Comparison of ENCODE assay signal across 8 cellular contexts in genomic region chr6:79234150-79235022, GRCh38.
DNase-seq lines count a peak whose midpoint lies in the region; ATAC-seq and TF ChIP-seq lines count a peak whose summit lies in the region.

HMGN3 (minus strand) TSS chr6:79234682.

- DNase-seq in AML-193 (lab: John Stamatoyannopoulos, UW) = peak; percentile 98 to 99
- DNase-seq in NCI-H510A (lab: John Stamatoyannopoulos, UW) = peak; percentile 83
- DNase-seq in activated CD4-positive, alpha-beta T cell treated with anti-CD3 and anti-CD28 coated beads for 4 hours = peak; percentile 89 to 91
- DNase-seq in kidney glomerular epithelial cell (lab: John Stamatoyannopoulos, UW) = peak; percentile 85
- DNase-seq in stimulated activated CD4-positive, alpha-beta T cell treated with anti-CD3 and anti-CD28 coated beads, Interleukin-1b, Interleukin-23, amount 100 ng/mL, for 1 hour (ENCODE audit: low read depth in 2 of 2) = peak; percentile 72 to 74

- peak within 1 kb of the TSS; percentile 35 for H3K27ac ChIP-seq in cingulate gyrus (ENCODE audit: low read depth, low read length)

- TF ChIP-seq POLR2A in GM19099 (IDR thresholded peaks at IDR 0.05; ENCODE audit: extremely low read depth, insufficient read length, low read depth) = peak; percentile 90

- ATAC-seq in HG03432 (IDR thresholded peaks at IDR 0.05; ENCODE audit: unreplicated experiment) = peak; percentile 93

Comparison
In these comparisons a context has a peak if more than half of its experiments do, and no peak if none do; other contexts are left out.
1. Peak in every context shown above with its lines: DNase-seq, ATAC-seq and H3K27ac ChIP-seq.